Comparison of ENCODE assay signal across 2 cellular contexts in the genomic region with DNA sequence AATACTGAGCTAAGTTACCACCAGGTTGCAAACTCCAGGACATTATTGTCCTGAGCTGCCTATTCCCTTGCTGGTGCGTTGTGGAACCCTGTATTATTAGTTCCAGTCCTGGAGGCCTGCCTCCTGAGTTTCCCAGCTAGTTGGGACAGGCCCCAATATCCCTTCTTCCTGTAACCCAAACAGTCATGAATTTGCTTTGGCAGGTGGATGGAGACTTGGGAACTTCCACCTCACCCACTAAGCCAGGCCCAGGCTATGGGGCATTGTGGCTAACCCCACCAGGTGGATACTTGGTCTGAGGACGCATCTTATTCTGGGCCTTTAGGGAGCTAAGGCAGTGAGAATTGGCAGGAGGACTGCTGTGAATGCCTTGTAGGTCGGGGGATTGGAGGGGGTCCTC.
TF ChIP-seq lines count a peak whose summit lies in the region.

No MANE protein-coding gene starts in this region.

TF ChIP-seq in HEK293T, 16 proteins besides CTCF, POLR2A, EP300 and RAD21:
- TF ChIP-seq CTBP1 (IDR thresholded peaks at IDR 0.05; ENCODE audit: borderline replicate concordance) (no peak), SP1 (IDR thresholded peaks at IDR 0.05) (no peak), ZNF384 (IDR thresholded peaks at IDR 0.05) (no peak), FOXA1 (IDR thresholded peaks at IDR 0.05) (no peak), TARDBP (IDR thresholded peaks at IDR 0.05) (no peak), NFRKB (IDR thresholded peaks at IDR 0.05) (no peak), LEF1 (IDR thresholded peaks at IDR 0.05; ENCODE audit: borderline replicate concordance) (no peak), BHLHE40 (IDR thresholded peaks at IDR 0.05; ENCODE audit: borderline replicate concordance) (no peak), ARNT (IDR thresholded peaks at IDR 0.05) (no peak), HDGF (IDR thresholded peaks at IDR 0.05; ENCODE audit: borderline replicate concordance) (no peak)
- TF ChIP-seq, protein P1, sequence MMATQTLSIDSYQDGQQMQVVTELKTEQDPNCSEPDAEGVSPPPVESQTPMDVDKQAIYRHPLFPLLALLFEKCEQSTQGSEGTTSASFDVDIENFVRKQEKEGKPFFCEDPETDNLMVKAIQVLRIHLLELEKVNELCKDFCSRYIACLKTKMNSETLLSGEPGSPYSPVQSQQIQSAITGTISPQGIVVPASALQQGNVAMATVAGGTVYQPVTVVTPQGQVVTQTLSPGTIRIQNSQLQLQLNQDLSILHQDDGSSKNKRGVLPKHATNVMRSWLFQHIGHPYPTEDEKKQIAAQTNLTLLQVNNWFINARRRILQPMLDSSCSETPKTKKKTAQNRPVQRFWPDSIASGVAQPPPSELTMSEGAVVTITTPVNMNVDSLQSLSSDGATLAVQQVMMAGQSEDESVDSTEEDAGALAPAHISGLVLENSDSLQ (IDR thresholded peaks at IDR 0.05) = no peak

TF ChIP-seq in K562, 482 proteins besides CTCF, POLR2A, EP300 and RAD21:
- TF ChIP-seq ZNF780A (CRISPR knock-in tag; IDR thresholded peaks at IDR 0.05) (no peak), POU5F1 (IDR thresholded peaks at IDR 0.05; ENCODE audit: borderline replicate concordance, low read depth, low read length, partially characterized antibody) (no peak), KHSRP (IDR thresholded peaks at IDR 0.05) (no peak), SAFB (IDR thresholded peaks at IDR 0.05; ENCODE audit: borderline replicate concordance, low read depth, low read length) (no peak), FOXM1 (IDR thresholded peaks at IDR 0.05; ENCODE audit: low read depth) (no peak), FOXM1 (CRISPR knock-in tag; IDR thresholded peaks at IDR 0.05; ENCODE audit: low read depth) (no peak), KDM5B (IDR thresholded peaks at IDR 0.05; ENCODE audit: insufficient replicate concordance, low read depth, low read length) (peak; percentile 21), FOSL1 (tag; conservative IDR thresholded peaks at IDR 0.05) (no peak), POLR2B (IDR thresholded peaks at IDR 0.05; ENCODE audit: low read depth, partially characterized antibody) (no peak), RBFOX2 (IDR thresholded peaks at IDR 0.05; ENCODE audit: low read depth, low read length) (peak; percentile 44; the same call in 1 of the 2 replicates), SUPT5H (IDR thresholded peaks at IDR 0.05) (0 out of 2 replicates have a peak, but pooled peaks have one; percentile 8), ZNF165 (CRISPR knock-in tag; IDR thresholded peaks at IDR 0.05; ENCODE audit: borderline replicate concordance) (no peak), TAL1 (IDR thresholded peaks at IDR 0.05) (no peak), POLR2G (IDR thresholded peaks at IDR 0.05; ENCODE audit: low read depth, low read length) (0 out of 2 replicates have a peak, but pooled peaks have one; percentile 18), ZNF121 (CRISPR knock-in tag; conservative IDR thresholded peaks at IDR 0.05) (no peak), KAT8 (IDR thresholded peaks at IDR 0.05; ENCODE audit: low read depth) (no peak), BRF1 (IDR thresholded peaks at IDR 0.05; ENCODE audit: borderline replicate concordance, extremely low read depth, insufficient read length) (no peak), ASH1L (IDR thresholded peaks at IDR 0.05; ENCODE audit: borderline replicate concordance, low read depth, partially characterized antibody) (no peak), NFIC (IDR thresholded peaks at IDR 0.05) (no peak), HMG20A (CRISPR knock-in tag; conservative IDR thresholded peaks at IDR 0.05) (no peak)
- TF ChIP-seq, protein P2, sequence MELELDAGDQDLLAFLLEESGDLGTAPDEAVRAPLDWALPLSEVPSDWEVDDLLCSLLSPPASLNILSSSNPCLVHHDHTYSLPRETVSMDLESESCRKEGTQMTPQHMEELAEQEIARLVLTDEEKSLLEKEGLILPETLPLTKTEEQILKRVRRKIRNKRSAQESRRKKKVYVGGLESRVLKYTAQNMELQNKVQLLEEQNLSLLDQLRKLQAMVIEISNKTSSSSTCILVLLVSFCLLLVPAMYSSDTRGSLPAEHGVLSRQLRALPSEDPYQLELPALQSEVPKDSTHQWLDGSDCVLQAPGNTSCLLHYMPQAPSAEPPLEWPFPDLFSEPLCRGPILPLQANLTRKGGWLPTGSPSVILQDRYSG (tag; conservative IDR thresholded peaks at IDR 0.05; ENCODE audit: low read depth) = no peak
- TF ChIP-seq, protein P3, sequence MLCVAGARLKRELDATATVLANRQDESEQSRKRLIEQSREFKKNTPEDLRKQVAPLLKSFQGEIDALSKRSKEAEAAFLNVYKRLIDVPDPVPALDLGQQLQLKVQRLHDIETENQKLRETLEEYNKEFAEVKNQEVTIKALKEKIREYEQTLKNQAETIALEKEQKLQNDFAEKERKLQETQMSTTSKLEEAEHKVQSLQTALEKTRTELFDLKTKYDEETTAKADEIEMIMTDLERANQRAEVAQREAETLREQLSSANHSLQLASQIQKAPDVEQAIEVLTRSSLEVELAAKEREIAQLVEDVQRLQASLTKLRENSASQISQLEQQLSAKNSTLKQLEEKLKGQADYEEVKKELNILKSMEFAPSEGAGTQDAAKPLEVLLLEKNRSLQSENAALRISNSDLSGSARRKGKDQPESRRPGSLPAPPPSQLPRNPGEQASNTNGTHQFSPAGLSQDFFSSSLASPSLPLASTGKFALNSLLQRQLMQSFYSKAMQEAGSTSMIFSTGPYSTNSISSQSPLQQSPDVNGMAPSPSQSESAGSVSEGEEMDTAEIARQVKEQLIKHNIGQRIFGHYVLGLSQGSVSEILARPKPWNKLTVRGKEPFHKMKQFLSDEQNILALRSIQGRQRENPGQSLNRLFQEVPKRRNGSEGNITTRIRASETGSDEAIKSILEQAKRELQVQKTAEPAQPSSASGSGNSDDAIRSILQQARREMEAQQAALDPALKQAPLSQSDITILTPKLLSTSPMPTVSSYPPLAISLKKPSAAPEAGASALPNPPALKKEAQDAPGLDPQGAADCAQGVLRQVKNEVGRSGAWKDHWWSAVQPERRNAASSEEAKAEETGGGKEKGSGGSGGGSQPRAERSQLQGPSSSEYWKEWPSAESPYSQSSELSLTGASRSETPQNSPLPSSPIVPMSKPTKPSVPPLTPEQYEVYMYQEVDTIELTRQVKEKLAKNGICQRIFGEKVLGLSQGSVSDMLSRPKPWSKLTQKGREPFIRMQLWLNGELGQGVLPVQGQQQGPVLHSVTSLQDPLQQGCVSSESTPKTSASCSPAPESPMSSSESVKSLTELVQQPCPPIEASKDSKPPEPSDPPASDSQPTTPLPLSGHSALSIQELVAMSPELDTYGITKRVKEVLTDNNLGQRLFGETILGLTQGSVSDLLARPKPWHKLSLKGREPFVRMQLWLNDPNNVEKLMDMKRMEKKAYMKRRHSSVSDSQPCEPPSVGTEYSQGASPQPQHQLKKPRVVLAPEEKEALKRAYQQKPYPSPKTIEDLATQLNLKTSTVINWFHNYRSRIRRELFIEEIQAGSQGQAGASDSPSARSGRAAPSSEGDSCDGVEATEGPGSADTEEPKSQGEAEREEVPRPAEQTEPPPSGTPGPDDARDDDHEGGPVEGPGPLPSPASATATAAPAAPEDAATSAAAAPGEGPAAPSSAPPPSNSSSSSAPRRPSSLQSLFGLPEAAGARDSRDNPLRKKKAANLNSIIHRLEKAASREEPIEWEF (CRISPR knock-in tag; IDR thresholded peaks at IDR 0.05) = no peak
